11 cellular contexts compared by ENCODE assay signal in genomic region chr11:8318536-8318935, GRCh38. TPM values are rescaled to one million over a fixed set of nuclear protein-coding genes. Genes with fewer than 3 reads are reported as not detected.
DNase-seq lines count a peak whose midpoint lies in the region; ATAC-seq and TF ChIP-seq lines count a peak whose summit lies in the region.
"Had no signal": no experiment of that assay in that cellular context is flagged by ENCODE, and none has a peak within 500 bp of the region (broad histone marks: within the 10 kb centered on the region; RNA-seq: fewer than 3 reads in every experiment).

No MANE protein-coding gene starts in this region.

- DNase-seq in COLO668 (lab: John Stamatoyannopoulos, UW; ENCODE audit: unreplicated experiment) (peak; percentile 26), ELF-1 (ENCODE audit: low read depth, low spot score) (peak; percentile 69), NCI-H69 (lab: John Stamatoyannopoulos, UW) (peak; percentile 82), foreskin keratinocyte (no peak), KBM-7 (no peak)
- DNase-seq in central memory CD4-positive, alpha-beta T cell = no peak
- DNase-seq: GF-D8; Kasumi-1; stimulated activated CD4-positive, alpha-beta T cell treated with anti-CD3 and anti-CD28 coated beads, Interleukin-4, amount 100 ng/mL, for 4 hours; testis had no signal

- no peak overlapping the region for H3K27ac ChIP-seq in foreskin keratinocyte
- H3K27ac ChIP-seq: testis had no signal

- peak; percentile 40 for TF ChIP-seq CTCF in foreskin keratinocyte (conservative IDR thresholded peaks at IDR 0.05)

- in situ Hi-C loops in KBM-7 (cut with MboI; ENCODE audit: low pct_unique_long_range_greater_than_20kb, low sequenced_read_pairs) = no loop called here

- H3K4me1 ChIP-seq in foreskin keratinocyte = no peaks in the 10 kb centered on the region
- H3K4me1 ChIP-seq: testis had no signal

- peaks cover 22% of the 10 kb centered on the region for H3K27me3 ChIP-seq in foreskin keratinocyte
- H3K27me3 ChIP-seq: testis had no signal

- no peak for ATAC-seq in foreskin keratinocyte
- no peak for ATAC-seq in GM18870 (IDR thresholded peaks at IDR 0.05; ENCODE audit: unreplicated experiment)

RNA-seq across cellular contexts. Expression of gene LMO1, which starts 54.9 kb away (rescaled TPM):
- total RNA-seq in foreskin keratinocyte = not detected in 2 replicates
- polyA plus RNA-seq in foreskin keratinocyte = not detected in 2 replicates

Comparison
In these comparisons a context has a peak if more than half of its experiments do, and no peak if none do; other contexts are left out.
1. DNase-seq: peak in COLO668 (single experiment), ELF-1 (single experiment) and NCI-H69 (single experiment); none in foreskin keratinocyte (0 of 2), KBM-7 (single experiment) and central memory CD4-positive, alpha-beta T cell (single experiment).